ENCODE assay signal across 20 cellular contexts in genomic region chr6:168920289-168920688, GRCh38.
DNase-seq lines count a peak whose midpoint lies in the region; ATAC-seq and TF ChIP-seq lines count a peak whose summit lies in the region.
"Had no signal": no experiment of that assay in that cellular context is flagged by ENCODE, and none has a peak within 500 bp of the region (broad histone marks: within the 10 kb centered on the region; RNA-seq: fewer than 3 reads in every experiment).

No MANE protein-coding gene starts in this region.

- no peak for TF ChIP-seq POLR2A in stomach (IDR thresholded peaks at IDR 0.05)

- H3K9me3 ChIP-seq in endodermal cell (ENCODE audit: control insufficient read depth, low read length) (no peaks in the 10 kb centered on the region), stomach (no peaks in the 10 kb centered on the region)

- TF ChIP-seq EP300 in stomach (IDR thresholded peaks at IDR 0.05): no peak

- intact Hi-C loops in left colon (cut with DNase I, micrococcal nuclease) (no loop called here), stomach (cut with DNase I; ENCODE audit: low total_unique reads) (no loop called here)

- H3K27me3 ChIP-seq in endodermal cell (ENCODE audit: control insufficient read depth, insufficient read depth, low read length, poor library complexity, severe bottlenecking) (no peaks in the 10 kb centered on the region), stomach (no peaks in the 10 kb centered on the region)

- H3K4me1 Mint-ChIP-seq in endodermal cell: no peaks in the 10 kb centered on the region
- H3K4me1 Mint-ChIP-seq: H9 had no signal

- no peak overlapping the region for H3K4me3 Mint-ChIP-seq in endodermal cell
- H3K4me3 Mint-ChIP-seq: H9 had no signal

- no peak for TF ChIP-seq CTCF in VCaP (conservative IDR thresholded peaks at IDR 0.05)
- TF ChIP-seq CTCF in endodermal cell (conservative IDR thresholded peaks at IDR 0.05): no peak
- TF ChIP-seq CTCF in stomach (IDR thresholded peaks at IDR 0.05): no peak

- H3K9ac ChIP-seq in endodermal cell (ENCODE audit: extremely low read depth, low read length, poor library complexity, severe bottlenecking): no peak overlapping the region
- H3K9ac ChIP-seq: GM23248 had no signal

- H3K36me3 ChIP-seq in endodermal cell (ENCODE audit: control insufficient read depth, insufficient read depth, low read length): no peaks in the 10 kb centered on the region
- no peaks in the 10 kb centered on the region for H3K36me3 ChIP-seq in stomach

- ATAC-seq in left colon: peak; percentile 91
- no peak for ATAC-seq in GM18861 (IDR thresholded peaks at IDR 0.05; ENCODE audit: unreplicated experiment)
- no peak for ATAC-seq in GM19467 (IDR thresholded peaks at IDR 0.05; ENCODE audit: unreplicated experiment)
- no peak for ATAC-seq in GM21619 (IDR thresholded peaks at IDR 0.05; ENCODE audit: unreplicated experiment)
- ATAC-seq: K562 had no signal

- H3K27me3 Mint-ChIP-seq in endodermal cell (ENCODE audit: insufficient read depth): no peaks in the 10 kb centered on the region

- no peaks in the 10 kb centered on the region for H3K36me3 Mint-ChIP-seq in endodermal cell (ENCODE audit: low read depth)

- no peaks in the 10 kb centered on the region for H3K4me1 ChIP-seq in endodermal cell (ENCODE audit: control insufficient read depth, insufficient read depth, low read length)
- peaks cover 10 to 40% (median 23%) of the 10 kb centered on the region in 4 donors for H3K4me1 ChIP-seq in stomach

- peak; percentile 6 for DNase-seq in endodermal cell
- peak; percentile 54 to 74 for DNase-seq in left colon
- DNase-seq in stomach: peak; percentile 63
- DNase-seq: GM23248, H9, Kasumi-1, NCI-H1105 treated with DMSO at 0.1 percent for 48 hours, NCI-H146, NCI-H2029, NCI-H446, NCI-H526, NCI-H82, PC-9, Right ventricle myocardium superior, RPMI8226 had no signal

- H3K4me3 ChIP-seq in endodermal cell (ENCODE audit: low read length) (no peak overlapping the region), stomach (no peak overlapping the region)
- H3K4me3 ChIP-seq: GM23248, K562, PC-9 had no signal

- 93 to 94% methylated on average over 7 to 8 of the region's 8 CpGs for WGBS in endodermal cell (ENCODE audit: insufficient coverage in 1 of 2, insufficient read length in 1 of 2), 2 experiments
- 28 to 47% (median 36%) methylated on average over 8 of the region's 8 CpGs for WGBS in stomach, 5 donors

- H3K27ac ChIP-seq in VCaP: peak overlapping the region; percentile 20; the same call in 1 of the 2 replicates
- H3K27ac ChIP-seq in endodermal cell (ENCODE audit: low read depth, low read length): no peak overlapping the region
- H3K27ac ChIP-seq in stomach: peak overlapping the region in 4 of 5 donors; percentile 14 to 72 (median 52)
- H3K27ac ChIP-seq: GM23248, PC-9 had no signal

- H3K27ac Mint-ChIP-seq in endodermal cell: no peak overlapping the region
- H3K27ac Mint-ChIP-seq: H9 had no signal

- peaks cover 6% of the 10 kb centered on the region for H3K9me3 Mint-ChIP-seq in endodermal cell
- H3K9me3 Mint-ChIP-seq: H9 had no signal

Comparison
In these comparisons a context has a peak if more than half of its experiments do, and no peak if none do; other contexts are left out.
1. DNase-seq: peak in every context shown above with its lines; median percentile 64 in left colon; 63 in stomach; 6 in endodermal cell.